In the genomic region with DNA sequence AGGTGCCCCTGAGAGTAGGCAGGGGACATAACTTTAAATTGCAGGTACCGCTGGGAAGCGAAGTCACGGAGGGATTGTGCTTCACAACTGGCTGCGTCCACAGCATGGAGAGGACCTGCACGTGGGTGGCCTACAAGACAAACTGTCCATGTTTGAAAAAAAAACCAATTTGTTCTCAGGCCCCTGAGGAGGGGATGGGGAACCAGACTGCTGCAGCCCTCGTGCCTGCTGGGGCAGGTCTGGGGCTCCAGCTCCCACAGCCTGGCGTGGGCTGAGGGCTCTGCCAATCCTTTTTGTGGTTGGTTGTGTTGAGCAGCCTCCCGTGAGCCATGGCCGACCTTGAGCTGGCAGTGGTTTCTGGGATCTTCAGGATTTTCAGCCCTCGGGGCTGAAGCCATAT, we compare ENCODE assay signal across 22 cellular contexts. TPM values are rescaled to one million over a fixed set of nuclear protein-coding genes. Genes with fewer than 3 reads are reported as not detected.
A peak's percentile ranks its signal among the peaks of the same experiment; 100 is the strongest.
DNase-seq lines count a peak whose midpoint lies in the region; ATAC-seq and TF ChIP-seq lines count a peak whose summit lies in the region.
"Had no signal": no experiment of that assay in that cellular context is flagged by ENCODE, and none has a peak within 500 bp of the region (broad histone marks: within the 10 kb centered on the region; RNA-seq: fewer than 3 reads in every experiment).

No MANE protein-coding gene starts in this region.

- H3K27ac ChIP-seq in dorsolateral prefrontal cortex (peak overlapping the region in 42 of 59 donors; percentile 1 to 76 (median 58)), neural progenitor cell (no peak overlapping the region), transverse colon (peak overlapping the region in 1 of 4 donors; percentile 57)
- H3K27ac ChIP-seq: C4-2B had no signal

- H3F3A ChIP-seq in neural progenitor cell (ENCODE audit: low read depth): peaks cover 13% of the 10 kb centered on the region

- H3K9ac ChIP-seq in neural progenitor cell: no peak overlapping the region

- H3K79me2 ChIP-seq in neural progenitor cell (ENCODE audit: low read depth): no peaks in the 10 kb centered on the region

- no peaks in the 10 kb centered on the region for H3K36me3 Mint-ChIP-seq in natural killer cell treated with Interleukin-12 subunit alpha and Interleukin-12 subunit beta and Interleukin-15 and Interleukin-18, amount 100 ng/mL, for 72 hours
- H3K36me3 Mint-ChIP-seq in natural killer cell (no peaks in the 10 kb centered on the region), neural progenitor cell (peaks cover 6% of the 10 kb centered on the region)

- no peaks in the 10 kb centered on the region for H3K9me3 ChIP-seq in neural progenitor cell (ENCODE audit: low read depth)
- H3K9me3 ChIP-seq in transverse colon: no peaks in the 10 kb centered on the region

- H3K4me3 ChIP-seq in dorsolateral prefrontal cortex (no peak overlapping the region), neural progenitor cell (no peak overlapping the region), lower leg skin (ENCODE audit: low read depth, poor library complexity, severe bottlenecking) (no peak overlapping the region), transverse colon (no peak overlapping the region)

- peaks cover 15% of the 10 kb centered on the region for H3K4me1 ChIP-seq in neural progenitor cell
- no peaks in the 10 kb centered on the region for H3K4me1 ChIP-seq in transverse colon

- peaks cover 54% of the 10 kb centered on the region for H4K20me1 ChIP-seq in neural progenitor cell (ENCODE audit: low read depth)

- WGBS in lower leg skin, 2 donors: 87 to 93% methylated on average over 9 to 10 of the region's 10 CpGs
- 91 to 94% methylated on average over 3 to 10 of the region's 10 CpGs for WGBS in transverse colon (ENCODE audit: low coverage in 1 of 2), 2 donors

- H3K9me3 Mint-ChIP-seq in natural killer cell treated with Interleukin-12 subunit alpha and Interleukin-12 subunit beta and Interleukin-15 and Interleukin-18, amount 100 ng/mL, for 72 hours: no peaks in the 10 kb centered on the region
- H3K9me3 Mint-ChIP-seq in natural killer cell (no peaks in the 10 kb centered on the region), neural progenitor cell (no peaks in the 10 kb centered on the region)
- H3K9me3 Mint-ChIP-seq: HFFc6 had no signal

- intact Hi-C loops in natural killer cell (cut with micrococcal nuclease) (no loop called here), dorsolateral prefrontal cortex (cut with DNase I) (loop anchor here in 1 of 2 donors (5.0 to 10.0 kb wide), 2 partner anchors 275 to 543 kb away; no protein-coding TSS in a partner anchor), lower leg skin (cut with DNase I; ENCODE audit: low total_unique reads) (no loop called here), transverse colon (cut with DNase I; ENCODE audit: low total_unique reads) (no loop called here)

- ATAC-seq in natural killer cell treated with Interleukin-12 subunit alpha and Interleukin-12 subunit beta and Interleukin-15 and Interleukin-18, amount 100 ng/mL, for 72 hours: no peak
- ATAC-seq in natural killer cell (no peak), HG02763 (IDR thresholded peaks at IDR 0.05; ENCODE audit: unreplicated experiment) (no peak), HG03460 (IDR thresholded peaks at IDR 0.05; ENCODE audit: unreplicated experiment) (no peak)

- H3K4me1 Mint-ChIP-seq in natural killer cell treated with Interleukin-12 subunit alpha and Interleukin-12 subunit beta and Interleukin-15 and Interleukin-18, amount 100 ng/mL, for 72 hours (ENCODE audit: low read depth in 2 of 2): peaks cover 0 to 4% of the 10 kb centered on the region in 2 donors
- H3K4me1 Mint-ChIP-seq in natural killer cell: peaks cover 0 to 5% of the 10 kb centered on the region in 2 donors
- peaks cover 21% of the 10 kb centered on the region for H3K4me1 Mint-ChIP-seq in neural progenitor cell

- in situ Hi-C loops in transverse colon (cut with MboI; ENCODE audit: low pct_ligation_motif_present in 1 of 4, low pct_unique_long_range_greater_than_20kb in 1 of 4, low sequenced_read_pairs in 3 of 4): no loop called here

- no peak overlapping the region for H2AFZ ChIP-seq in neural progenitor cell (replicated peaks)

- no peak overlapping the region for H3K4me3 Mint-ChIP-seq in natural killer cell treated with Interleukin-12 subunit alpha and Interleukin-12 subunit beta and Interleukin-15 and Interleukin-18, amount 100 ng/mL, for 72 hours
- no peak overlapping the region for H3K4me3 Mint-ChIP-seq in natural killer cell
- no peak overlapping the region for H3K4me3 Mint-ChIP-seq in neural progenitor cell
- H3K4me3 Mint-ChIP-seq: HFFc6 had no signal

- H3K36me3 ChIP-seq in neural progenitor cell (no peaks in the 10 kb centered on the region), transverse colon (peaks cover 0 to 17% (median 6%) of the 10 kb centered on the region in 4 donors)

- no peak for TF ChIP-seq EP300 in transverse colon (IDR thresholded peaks at IDR 0.05; ENCODE audit: low read depth)

- no peaks in the 10 kb centered on the region for H3K27me3 Mint-ChIP-seq in natural killer cell treated with Interleukin-12 subunit alpha and Interleukin-12 subunit beta and Interleukin-15 and Interleukin-18, amount 100 ng/mL, for 72 hours
- H3K27me3 Mint-ChIP-seq in natural killer cell (ENCODE audit: low read depth in 2 of 2): no peaks in the 10 kb centered on the region
- H3K27me3 Mint-ChIP-seq in neural progenitor cell (ENCODE audit: insufficient read depth, low read depth): peaks cover 8% of the 10 kb centered on the region

- TF ChIP-seq POLR2A in lower leg skin (IDR thresholded peaks at IDR 0.05) (no peak), transverse colon (IDR thresholded peaks at IDR 0.05) (no peak)

- DNase-seq in natural killer cell treated with Interleukin-12 subunit alpha and Interleukin-12 subunit beta and Interleukin-15 and Interleukin-18, amount 100 ng/mL, for 72 hours (ENCODE audit: low spot score): peak; percentile 46
- DNase-seq in natural killer cell (no peak), dorsolateral prefrontal cortex (peak in 1 of 10 donors; percentile 41), neural progenitor cell (ENCODE audit: low spot score) (no peak), lower leg skin (ENCODE audit: low spot score in 2 of 2) (no peak), transverse colon (no peak)
- DNase-seq: DND-41, HFFc6, NCI-H1417, NCI-H187, NCI-H2227 treated with DMSO at 0.1 percent for 48 hours, NCI-H510A treated with DMSO at 0.1 percent for 48 hours, NCI-H774, SHP77 treated with DMSO at 0.1 percent for 48 hours had no signal

- no peak overlapping the region for H3K4me2 ChIP-seq in neural progenitor cell

- no peaks in the 10 kb centered on the region for H3K27me3 ChIP-seq in dorsolateral prefrontal cortex
- no peaks in the 10 kb centered on the region for H3K27me3 ChIP-seq in neural progenitor cell
- H3K27me3 ChIP-seq in transverse colon: no peaks in the 10 kb centered on the region

- H3K27ac Mint-ChIP-seq in natural killer cell treated with Interleukin-12 subunit alpha and Interleukin-12 subunit beta and Interleukin-15 and Interleukin-18, amount 100 ng/mL, for 72 hours: no peak overlapping the region
- no peak overlapping the region for H3K27ac Mint-ChIP-seq in natural killer cell
- H3K27ac Mint-ChIP-seq in neural progenitor cell: peak overlapping the region; percentile 50
- H3K27ac Mint-ChIP-seq: HFFc6 had no signal

- TF ChIP-seq CTCF in natural killer cell (IDR thresholded peaks at IDR 0.05) (no peak), dorsolateral prefrontal cortex (IDR thresholded peaks at IDR 0.05 in 54 of 56, conservative IDR thresholded peaks at IDR 0.05 in 2 of 56; ENCODE audit: low read depth in 1 of 56, partially characterized antibody in 56 of 56) (no peak), neural progenitor cell (IDR thresholded peaks at IDR 0.05) (no peak), lower leg skin (IDR thresholded peaks at IDR 0.05) (no peak), transverse colon (IDR thresholded peaks at IDR 0.05) (no peak)

RNA-seq across cellular contexts. Expression of gene SFRP5, which starts 9.7 kb away (rescaled TPM):
- not detected for total RNA-seq in natural killer cell treated with Interleukin-12 subunit alpha and Interleukin-12 subunit beta and Interleukin-15 and Interleukin-18, amount 100 ng/mL, for 72 hours
- total RNA-seq in natural killer cell (not detected), dorsolateral prefrontal cortex (1 to 10 TPM in 59 of 120 experiments, under 1 TPM in 57, not detected in 4; 0.33 to 3.5 (median 1.0) TPM), neural progenitor cell (ENCODE audit: low replicate concordance) (not detected in 2 replicates), lower leg skin (1 to 10 TPM in 2 of 4 donors, under 1 TPM in 2; 0.69 to 4.4 (median 1.4) TPM), transverse colon (10 to 100 TPM in 1 of 4 donors, 1 to 10 TPM in 3; 3.8 to 10.1 (median 5.8) TPM)
- total RNA-seq: G401, H4, HFFc6, HT-29, M059J, OCI-LY7 had no signal

RNA-seq across cellular contexts. Expression of gene ZFYVE27, which starts 25.1 kb away (rescaled TPM):
- 10 to 100 TPM; 34.9 to 59.6 TPM for total RNA-seq in natural killer cell treated with Interleukin-12 subunit alpha and Interleukin-12 subunit beta and Interleukin-15 and Interleukin-18, amount 100 ng/mL, for 72 hours
- total RNA-seq in natural killer cell (10 to 100 TPM; 63.0 to 82.8 (median 76.4) TPM), dorsolateral prefrontal cortex (10 to 100 TPM; 47.7 to 82.7 (median 64.5) TPM), neural progenitor cell (ENCODE audit: low replicate concordance) (13.7 and 28.6 TPM in 2 replicates), lower leg skin (10 to 100 TPM; 18.7 to 35.0 (median 21.4) TPM), transverse colon (100 to 1,000 TPM in 1 of 4 donors, 10 to 100 TPM in 3; 46.4 to 102 (median 63.9) TPM)

RNA-seq across cellular contexts. Expression of gene MARVELD1, which starts 48.5 kb away (rescaled TPM):
- under 1 TPM in 1 of 2 donors, not detected in 1; 0.75 TPM for total RNA-seq in natural killer cell treated with Interleukin-12 subunit alpha and Interleukin-12 subunit beta and Interleukin-15 and Interleukin-18, amount 100 ng/mL, for 72 hours
- total RNA-seq in natural killer cell (under 1 TPM; 0.40 to 0.84 (median 0.40) TPM), dorsolateral prefrontal cortex (10 to 100 TPM in 2 of 120 experiments, 1 to 10 TPM in 118; 2.5 to 12.7 (median 4.8) TPM), neural progenitor cell (ENCODE audit: low replicate concordance) (7.1 and 21.9 TPM in 2 replicates), lower leg skin (10 to 100 TPM; 22.5 to 50.2 (median 30.3) TPM), transverse colon (10 to 100 TPM in 2 of 4 donors, 1 to 10 TPM in 2; 5.6 to 24.6 (median 13.6) TPM)
